In genomic region chr3:139248593-139249255, GRCh38 we compare ENCODE assay signal across 22 cellular contexts.
"Had no signal": no experiment of that assay in that cellular context is flagged by ENCODE, and none has a peak within 500 bp of the region (broad histone marks: within the 10 kb centered on the region; RNA-seq: fewer than 3 reads in every experiment).

No MANE protein-coding gene starts in this region.

- H3K9me3 ChIP-seq: SJSA1, SK-N-SH had no signal

- FAIRE-seq: RCC 7860 had no signal

- H3K36me3 ChIP-seq: SJSA1 had no signal

- DNase-seq: IMR-90, Kasumi-1, MM.1S, NCI-H1092 treated with DMSO at 0.1 percent for 48 hours, NCI-H1436, NCI-H187, NCI-H2029, NCI-H2081 treated with DMSO at 0.1 percent for 48 hours, NCI-H2171, NCI-H226, NCI-H446, NCI-H510A, NCI-H524 treated with DMSO at 0.1 percent for 48 hours, NCI-H69, NCI-H774, Right ventricle myocardium superior, RPMI8226, SIG-M5, SK-N-SH had no signal

- H3K27me3 ChIP-seq: SJSA1 had no signal

- H3K4me1 ChIP-seq: SJSA1 had no signal

- H3K4me2 ChIP-seq: KMS-11, SK-N-SH had no signal

- H3K9ac ChIP-seq: KMS-11, SK-N-SH had no signal

- H3K4me3 ChIP-seq: SJSA1 had no signal

- H3K27ac ChIP-seq: KMS-11, SJSA1 had no signal
